8 cellular contexts compared by ENCODE assay signal in the genomic region with DNA sequence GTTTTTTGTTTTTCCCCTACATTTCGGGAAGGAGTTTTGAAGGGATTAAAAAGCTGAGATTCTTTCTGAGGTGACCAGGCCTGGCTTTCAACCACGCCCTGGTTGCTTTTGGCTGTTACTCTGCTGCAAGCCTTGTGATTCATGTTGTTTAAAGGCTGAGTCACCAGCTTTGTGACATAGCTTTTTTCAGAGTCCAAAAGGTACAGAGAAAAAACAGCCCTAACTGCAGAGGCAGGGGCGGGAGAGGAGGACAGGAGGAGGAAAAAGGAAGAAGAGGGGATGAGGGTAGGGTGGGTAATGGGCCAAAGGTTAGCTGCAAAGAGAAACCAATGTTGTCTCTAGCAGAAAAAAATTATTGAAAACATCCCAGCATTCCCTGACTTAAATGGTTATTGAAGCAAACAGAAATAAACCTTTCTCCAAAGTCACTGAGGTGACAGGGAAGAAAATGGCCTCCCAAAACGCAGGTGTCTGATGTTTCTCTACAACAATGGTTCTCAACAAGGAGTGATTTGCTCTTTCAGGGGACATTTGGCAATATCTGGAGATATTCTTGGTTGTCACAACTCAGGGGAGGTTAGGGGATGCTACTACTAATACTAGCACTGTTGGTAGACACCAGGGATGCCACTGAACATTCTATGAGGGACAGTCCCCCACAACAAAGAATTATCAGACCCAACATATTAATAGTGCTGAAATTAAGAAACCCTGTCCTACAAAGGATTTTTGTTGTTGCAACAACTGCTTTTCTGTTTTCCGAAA. TPM values are rescaled to one million over a fixed set of nuclear protein-coding genes. Genes with fewer than 3 reads are reported as not detected.
DNase-seq lines count a peak whose midpoint lies in the region; ATAC-seq and TF ChIP-seq lines count a peak whose summit lies in the region.

No MANE protein-coding gene starts in this region.

- no peaks in the 10 kb centered on the region for H3K27me3 Mint-ChIP-seq in activated T-helper 1 cell treated with anti-CD3 and anti-CD28 coated beads, Interleukin-12 subunit alpha, Interleukin-12 subunit beta, Interleukin-2, Interleukin-4 antibody, amounts not matched to agents 30 ng/mL and 10 ng/mL and 1 ng/mL, durations not matched to agents 14 hours and 24 hours and 36 hours (ENCODE audit: insufficient read depth)

- H3K27ac ChIP-seq in gastroesophageal sphincter = peak overlapping the region; percentile 90 to 100 (median 98)
- peak overlapping the region; percentile 100 for H3K27ac ChIP-seq in parathyroid adenoma

- H3K36me3 Mint-ChIP-seq in activated T-helper 1 cell treated with anti-CD3 and anti-CD28 coated beads, Interleukin-12 subunit alpha, Interleukin-12 subunit beta, Interleukin-2, Interleukin-4 antibody, amounts not matched to agents 30 ng/mL and 10 ng/mL and 1 ng/mL, durations not matched to agents 14 hours and 24 hours and 36 hours (ENCODE audit: low read depth) = peaks cover 24% of the 10 kb centered on the region

- peak overlapping the region; percentile 50 for H2AFZ ChIP-seq in parathyroid adenoma

- H3K4me1 ChIP-seq in gastroesophageal sphincter (peaks cover 10 to 64% (median 16%) of the 10 kb centered on the region in 3 donors), parathyroid adenoma (peaks cover 25% of the 10 kb centered on the region)

- peak overlapping the region; percentile 100 for H3K27ac Mint-ChIP-seq in activated T-helper 1 cell treated with anti-CD3 and anti-CD28 coated beads, Interleukin-12 subunit alpha, Interleukin-12 subunit beta, Interleukin-2, Interleukin-4 antibody, amounts not matched to agents 30 ng/mL and 10 ng/mL and 1 ng/mL, durations not matched to agents 14 hours and 24 hours and 36 hours

- no peak for TF ChIP-seq CTCF in gastroesophageal sphincter (IDR thresholded peaks at IDR 0.05)
- no peak for TF ChIP-seq CTCF in parathyroid adenoma (IDR thresholded peaks at IDR 0.05)

- no peak for TF ChIP-seq EP300 in gastroesophageal sphincter (IDR thresholded peaks at IDR 0.05)

- H3K27me3 ChIP-seq in gastroesophageal sphincter = no peaks in the 10 kb centered on the region
- no peaks in the 10 kb centered on the region for H3K27me3 ChIP-seq in parathyroid adenoma (ENCODE audit: control insufficient read depth, insufficient read depth, low read length)

- WGBS in gastroesophageal sphincter (ENCODE audit: low coverage in 1 of 2), 2 donors = 11 to 13% methylated on average over 3 to 4 of the region's 5 CpGs

- TF ChIP-seq POLR2A in gastroesophageal sphincter (IDR thresholded peaks at IDR 0.05) = peak in 1 of 2 donors; percentile 19

- H3K9ac ChIP-seq in parathyroid adenoma = no peak overlapping the region

- peaks cover 76% of the 10 kb centered on the region for H3K4me1 Mint-ChIP-seq in activated T-helper 1 cell treated with anti-CD3 and anti-CD28 coated beads, Interleukin-12 subunit alpha, Interleukin-12 subunit beta, Interleukin-2, Interleukin-4 antibody, amounts not matched to agents 30 ng/mL and 10 ng/mL and 1 ng/mL, durations not matched to agents 14 hours and 24 hours and 36 hours (ENCODE audit: low read depth)

- H3K4me2 ChIP-seq in parathyroid adenoma (ENCODE audit: low read length) = peak overlapping the region; percentile 82

- H3K4me3 Mint-ChIP-seq in activated T-helper 1 cell treated with anti-CD3 and anti-CD28 coated beads, Interleukin-12 subunit alpha, Interleukin-12 subunit beta, Interleukin-2, Interleukin-4 antibody, amounts not matched to agents 30 ng/mL and 10 ng/mL and 1 ng/mL, durations not matched to agents 14 hours and 24 hours and 36 hours = peak overlapping the region; percentile 97

- peak overlapping the region; percentile 83 to 91 for H3K4me3 ChIP-seq in gastroesophageal sphincter
- peak overlapping the region; percentile 28 for H3K4me3 ChIP-seq in parathyroid adenoma (ENCODE audit: low read depth, low read length)

- peaks cover 15% of the 10 kb centered on the region for H3K79me2 ChIP-seq in parathyroid adenoma

- ATAC-seq in gastroesophageal sphincter (peak; percentile 41), HG03342 (IDR thresholded peaks at IDR 0.05; ENCODE audit: unreplicated experiment) (no peak), GM21619 (IDR thresholded peaks at IDR 0.05; ENCODE audit: unreplicated experiment) (no peak)

- H3K36me3 ChIP-seq in gastroesophageal sphincter = peaks cover 0 to 16% of the 10 kb centered on the region in 2 donors
- H3K36me3 ChIP-seq in parathyroid adenoma (ENCODE audit: control insufficient read depth, insufficient read depth, low read length) = no peaks in the 10 kb centered on the region

- H3K9me3 Mint-ChIP-seq in activated T-helper 1 cell treated with anti-CD3 and anti-CD28 coated beads, Interleukin-12 subunit alpha, Interleukin-12 subunit beta, Interleukin-2, Interleukin-4 antibody, amounts not matched to agents 30 ng/mL and 10 ng/mL and 1 ng/mL, durations not matched to agents 14 hours and 24 hours and 36 hours = no peaks in the 10 kb centered on the region

- H3K9me3 ChIP-seq in gastroesophageal sphincter (no peaks in the 10 kb centered on the region), parathyroid adenoma (ENCODE audit: control insufficient read depth, low read length) (no peaks in the 10 kb centered on the region)

- intact Hi-C loops in activated T-helper 1 cell treated with anti-CD3 and anti-CD28 coated beads, Interleukin-12 subunit alpha, Interleukin-12 subunit beta, Interleukin-2, Interleukin-4 antibody, amounts not matched to agents 30 ng/mL and 10 ng/mL and 1 ng/mL, durations not matched to agents 14 hours and 24 hours and 36 hours (cut with micrococcal nuclease) = loop anchor here (1.0 to 10.0 kb wide), 5 partner anchors 11 to 1202 kb away; partner anchors contain the start of genes ATP6V0A2 and DHX37

- DNase-seq in activated gamma-delta T cell treated with Interleukin-2 at 50 U/mL for 16 hours (peak; percentile 32), activated gamma-delta T cell (lab: John Stamatoyannopoulos, UW) (no peak), NCI-H526 (lab: John Stamatoyannopoulos, UW) (no peak)
- DNase-seq in activated T-helper 1 cell treated with anti-CD3 and anti-CD28 coated beads, Interleukin-12 subunit alpha, Interleukin-12 subunit beta, Interleukin-2, Interleukin-4 antibody, amounts not matched to agents 30 ng/mL and 10 ng/mL and 1 ng/mL, durations not matched to agents 14 hours and 24 hours and 36 hours (ENCODE audit: low spot score) = no peak

RNA-seq across cellular contexts. Expression of gene UBC, which starts 2.1 kb away (rescaled TPM):
- 883 and 899 TPM in 2 replicates for total RNA-seq in activated T-helper 1 cell treated with anti-CD3 and anti-CD28 coated beads, Interleukin-12 subunit alpha, Interleukin-12 subunit beta, Interleukin-2, Interleukin-4 antibody, amounts not matched to agents 30 ng/mL and 10 ng/mL and 1 ng/mL, durations not matched to agents 14 hours and 24 hours and 36 hours
- total RNA-seq in gastroesophageal sphincter = 1,000 to 10,000 TPM; 1,376 to 1,776 (median 1,632) TPM

RNA-seq across cellular contexts. Expression of gene SCARB1, which starts 52.9 kb away (rescaled TPM):
- 17.9 and 18.5 TPM in 2 replicates for total RNA-seq in activated T-helper 1 cell treated with anti-CD3 and anti-CD28 coated beads, Interleukin-12 subunit alpha, Interleukin-12 subunit beta, Interleukin-2, Interleukin-4 antibody, amounts not matched to agents 30 ng/mL and 10 ng/mL and 1 ng/mL, durations not matched to agents 14 hours and 24 hours and 36 hours
- 10 to 100 TPM in 3 of 4 donors, 1 to 10 TPM in 1; 6.8 to 13.9 (median 11.5) TPM for total RNA-seq in gastroesophageal sphincter
